In the genomic region with DNA sequence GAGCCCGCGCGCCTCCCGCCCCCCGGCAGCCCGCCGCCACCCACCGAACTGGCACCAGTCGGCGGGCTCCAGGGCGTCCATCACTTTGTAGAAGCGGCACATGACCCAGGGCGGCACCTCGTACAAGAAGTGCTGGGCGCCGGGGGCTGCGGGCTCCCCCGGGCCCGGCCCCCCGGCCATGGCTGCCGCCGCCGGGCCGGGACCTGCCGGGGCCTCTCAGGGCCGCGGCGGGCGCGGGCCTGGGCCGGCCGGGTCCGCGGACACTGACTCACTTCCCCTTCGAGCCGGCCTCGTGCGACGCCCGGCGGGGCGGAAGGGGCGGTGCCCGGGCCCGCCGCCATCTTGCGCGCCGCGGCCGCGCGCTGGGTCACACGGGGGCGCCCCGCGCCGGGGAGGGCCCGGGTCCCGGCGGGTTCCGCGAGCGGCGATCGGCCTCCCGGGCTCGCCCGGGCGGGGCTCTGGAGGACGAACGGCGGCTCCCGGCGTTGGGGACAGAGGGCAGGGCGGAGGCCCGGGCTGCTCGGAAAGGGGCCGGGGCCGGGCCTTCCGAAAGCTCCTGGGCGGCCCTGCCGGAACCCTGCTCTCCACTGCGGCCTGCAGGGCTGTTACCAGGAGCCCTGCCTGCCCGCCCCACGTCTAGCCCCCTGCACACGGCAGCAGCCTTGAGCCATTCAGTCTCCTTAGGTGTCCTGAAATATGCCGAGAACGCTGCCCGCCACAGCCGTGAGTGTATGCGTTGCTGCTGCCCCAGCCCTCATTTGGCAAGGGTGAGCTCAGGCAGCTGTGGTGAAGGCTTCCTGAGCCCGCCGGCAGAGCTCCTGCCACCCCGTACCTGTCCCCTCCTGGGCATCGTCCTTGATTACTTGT, we compare ENCODE assay signal across 8 cellular contexts. TPM values are rescaled to one million over a fixed set of nuclear protein-coding genes. Genes with fewer than 3 reads are reported as not detected.
A peak's percentile ranks its signal among the peaks of the same experiment; 100 is the strongest.
DNase-seq lines count a peak whose midpoint lies in the region; ATAC-seq and TF ChIP-seq lines count a peak whose summit lies in the region.

A gene (minus strand): TSS at position 270 of the 867 bp plus-strand sequence. CDS start 90 bp downstream, at position 180.

- intact Hi-C loops in PC-9 (cut with micrococcal nuclease; ENCODE audit: unreplicated experiment) (loop anchor here (2.0 kb wide), 1 partner anchor 77 kb away; a partner anchor contains a TSS), natural killer cell (cut with micrococcal nuclease) (loop anchor here (10.0 kb wide), 1 partner anchor 75 kb away; a partner anchor contains a TSS), thyroid gland (cut with DNase I) (no loop called here)

- DNase-seq in AG20443 (ENCODE audit: low spot score) (peak; percentile 87), PC-9 (peak; percentile 42 to 75), fibroblast of pulmonary artery (ENCODE audit: low read depth) (peak; percentile 60), natural killer cell (peak; percentile 53), thyroid gland (peak; percentile 48 to 49)
- DNase-seq in activated effector memory CD4-positive, alpha-beta T cell treated with Interleukin-2 at 50 U/mL for 16 hours: peak; percentile 46

- H3K79me2 ChIP-seq in PC-9 (ENCODE audit: low read depth): peaks cover 29% of the 10 kb centered on the region

- peak within 1 kb of the TSS; percentile 92 for H3K4me2 ChIP-seq in PC-9

- no peak for TF ChIP-seq CTCF in PC-9 (conservative IDR thresholded peaks at IDR 0.05)
- TF ChIP-seq CTCF in fibroblast of pulmonary artery (IDR thresholded peaks at IDR 0.05; ENCODE audit: low read length, missing control alignments): no peak
- no peak for TF ChIP-seq CTCF in natural killer cell (IDR thresholded peaks at IDR 0.05)
- TF ChIP-seq CTCF in thyroid gland (IDR thresholded peaks at IDR 0.05): no peak

- no peaks in the 10 kb centered on the region for H4K20me1 ChIP-seq in PC-9 (ENCODE audit: insufficient read depth)

- peak within 1 kb of the TSS; percentile 89 for H3K4me3 Mint-ChIP-seq in natural killer cell

- H3K4me3 ChIP-seq in PC-9 (peak within 1 kb of the TSS; percentile 78), fibroblast of pulmonary artery (replicated peaks; ENCODE audit: low read depth, low read length) (peak within 1 kb of the TSS; percentile 58), thyroid gland (replicated peaks in 1 of 3) (peak within 1 kb of the TSS in 1 of 3 donors; percentile 35)

- H3K36me3 ChIP-seq in PC-9 (ENCODE audit: low read depth): no peaks in the 10 kb centered on the region
- H3K36me3 ChIP-seq in thyroid gland: no peaks in the 10 kb centered on the region

- peak within 1 kb of the TSS; percentile 86 to 91 for H3K27ac Mint-ChIP-seq in natural killer cell

- H3K4me1 Mint-ChIP-seq in natural killer cell: peaks cover 0 to 6% of the 10 kb centered on the region in 2 donors

- H3F3A ChIP-seq in PC-9 (ENCODE audit: insufficient read depth, low read depth): peaks cover 5% of the 10 kb centered on the region; the same call in 1 of the 2 replicates

- H3K36me3 Mint-ChIP-seq in natural killer cell: no peaks in the 10 kb centered on the region

- no peaks in the 10 kb centered on the region for H3K9me3 ChIP-seq in PC-9 (ENCODE audit: insufficient read depth, low read depth)
- no peaks in the 10 kb centered on the region for H3K9me3 ChIP-seq in thyroid gland

- peak; percentile 73 for ATAC-seq in GM18868 (IDR thresholded peaks at IDR 0.05; ENCODE audit: unreplicated experiment)
- ATAC-seq in HG03139 (IDR thresholded peaks at IDR 0.05; ENCODE audit: unreplicated experiment): peak; percentile 58
- peak; percentile 86 to 92 (median 87) for ATAC-seq in natural killer cell

- 0 out of 2 replicates have a peak within 1 kb of the TSS, but pooled peaks have one; percentile 76 for H2AFZ ChIP-seq in PC-9

- peaks cover 8% of the 10 kb centered on the region; the same call in 1 of the 2 replicates for H3K4me1 ChIP-seq in PC-9 (replicated peaks; ENCODE audit: insufficient read depth)
- peaks cover 9 to 29% of the 10 kb centered on the region in 2 donors for H3K4me1 ChIP-seq in thyroid gland

- BruUV-seq in PC-9 (replicated peaks; lab: Mats Ljungman, UMichigan): no TSS peak

- no peaks in the 10 kb centered on the region for H3K27me3 Mint-ChIP-seq in natural killer cell (ENCODE audit: low read depth in 2 of 2)

- H3K27me3 ChIP-seq in PC-9 (ENCODE audit: insufficient read depth, low read depth): no peaks in the 10 kb centered on the region
- H3K27me3 ChIP-seq in thyroid gland: no peaks in the 10 kb centered on the region

- WGBS in thyroid gland, 2 donors: no CpG with 5 or more reads among the region's 96 CpGs

- peak in 1 of 2 donors; percentile 48 for TF ChIP-seq POLR2A in thyroid gland (IDR thresholded peaks at IDR 0.05)

- H3K9me2 ChIP-seq in PC-9 (ENCODE audit: insufficient read depth): no peaks in the 10 kb centered on the region

- CTCF ChIA-PET in PC-9 (lab: Charles Lee): no interaction called here

- H3K27ac ChIP-seq in PC-9 (peak within 1 kb of the TSS; percentile 73), thyroid gland (peak within 1 kb of the TSS; percentile 65 to 77 (median 68))

- POLR2A ChIA-PET in PC-9 (lab: Charles Lee; ENCODE audit: unreplicated experiment): interaction anchor here (0.6 to 0.7 kb wide), 2 partner anchors 16 to 743 kb away, joined by 3 to 7 read pairs; a partner anchor contains a TSS

- no peaks in the 10 kb centered on the region for H3K9me3 Mint-ChIP-seq in natural killer cell

RNA-seq across cellular contexts. Expression of the gene that starts here (rescaled TPM):
- total RNA-seq in PC-9 (2021): 317 and 364 TPM in 2 replicates
- 100 to 1,000 TPM in 2 of 3 donors, 10 to 100 TPM in 1; 87.5 to 114 (median 107) TPM for total RNA-seq in natural killer cell
- 10 to 100 TPM; 36.4 to 53.1 (median 42.8) TPM for total RNA-seq in thyroid gland
